In genomic region chr13:51803422-51804294, GRCh38 we compare ENCODE assay signal across 8 cellular contexts. TPM values are rescaled to one million over a fixed set of nuclear protein-coding genes. Genes with fewer than 3 reads are reported as not detected.
DNase-seq lines count a peak whose midpoint lies in the region; ATAC-seq, FAIRE-seq and TF ChIP-seq lines count a peak whose summit lies in the region.

Gene DHRS12, minus strand, starts transcription at chr13:51804163. Its CDS starts 4,504 bp downstream, at chr13:51799659.

- peaks cover 0 to 9% (median 3%) of the 10 kb centered on the region in 3 donors for H3K36me3 Mint-ChIP-seq in naive thymus-derived CD8-positive, alpha-beta T cell

- no peaks in the 10 kb centered on the region for H3K36me3 ChIP-seq in fibroblast of lung (ENCODE audit: control insufficient read depth, insufficient read depth, low read length)

- H4K20me1 ChIP-seq in fibroblast of lung (ENCODE audit: control insufficient read depth, extremely low read depth, insufficient read depth, low read length) = no peaks in the 10 kb centered on the region

- H2AFZ ChIP-seq in fibroblast of lung (ENCODE audit: low read length) = peak within 1 kb of the TSS; percentile 91

- peak within 1 kb of the TSS; percentile 88 for H3K27ac ChIP-seq in fibroblast of lung (ENCODE audit: insufficient read depth, low read length)

- no peaks in the 10 kb centered on the region for H3K79me2 ChIP-seq in fibroblast of lung (ENCODE audit: control insufficient read depth, insufficient read depth, low read length)

- peak within 1 kb of the TSS; percentile 96 for H3K4me2 ChIP-seq in fibroblast of lung (ENCODE audit: extremely low read depth, insufficient read depth, low read length)

- no peaks in the 10 kb centered on the region for H3K9me3 ChIP-seq in fibroblast of lung (ENCODE audit: control insufficient read depth, insufficient read depth, low read depth, low read length)

- peaks cover 17% of the 10 kb centered on the region for H3K4me1 ChIP-seq in fibroblast of lung (ENCODE audit: control insufficient read depth, extremely low read depth, insufficient read depth, low read length)

- POLR2A ChIA-PET in naive thymus-derived CD8-positive, alpha-beta T cell (lab: Charles Lee) = interaction anchor here (0.8 to 9.2 kb wide), 7 partner anchors 8 to 391 kb away, joined by 3 to 173 read pairs (median 4); partner anchors contain the start of gene INTS6

- peak; percentile 87 for ATAC-seq in GM21515 (IDR thresholded peaks at IDR 0.05; ENCODE audit: unreplicated experiment)
- peak; percentile 72 to 73 for ATAC-seq in naive thymus-derived CD8-positive, alpha-beta T cell

- peak within 1 kb of the TSS; percentile 68 to 77 (median 70) for H3K4me3 ChIP-seq in fibroblast of lung (replicated peaks in 1 of 4; ENCODE audit: control extremely low read depth in 1 of 4, insufficient read depth in 1 of 4, low read depth in 3 of 4, low read length in 4 of 4)

- DNase-seq in DMS79 (lab: John Stamatoyannopoulos, UW) (peak; percentile 61), HuH-7 (ENCODE audit: low spot score) (peak; percentile 82), RCC 7860 (ENCODE audit: low spot score) (peak; percentile 60), fibroblast of lung (ENCODE audit: low read depth in 2 of 2) (peak; percentile 68 to 80)
- DNase-seq in activated T-helper 1 cell treated with anti-CD3 and anti-CD28 coated beads, Interleukin-2, amount 50 U/mL, for 16 hours (ENCODE audit: low read depth in 1 of 2, low spot score in 1 of 2) = peak; percentile 64 to 72
- peak; percentile 77 to 94 (median 88) for DNase-seq in naive thymus-derived CD8-positive, alpha-beta T cell
- DNase-seq in stimulated activated naive CD4-positive, alpha-beta T cell (lab: John Stamatoyannopoulos, UW) = peak; percentile 87 to 98 (median 92)

- peaks cover 0 to 3% (median 0%) of the 10 kb centered on the region in 5 donors for H3K27me3 Mint-ChIP-seq in naive thymus-derived CD8-positive, alpha-beta T cell

- peak within 1 kb of the TSS; percentile 89 to 99 (median 95) for H3K4me3 Mint-ChIP-seq in naive thymus-derived CD8-positive, alpha-beta T cell

- no peaks in the 10 kb centered on the region for H3K27me3 ChIP-seq in fibroblast of lung (ENCODE audit: control insufficient read depth, insufficient read depth, low read length)

- peak within 1 kb of the TSS; percentile 97 to 100 (median 100) for H3K27ac Mint-ChIP-seq in naive thymus-derived CD8-positive, alpha-beta T cell

- no peak for FAIRE-seq in RCC 7860 (lab: Jason Lieb, UNC)

- peak within 1 kb of the TSS; percentile 97 for H3K9ac ChIP-seq in fibroblast of lung (ENCODE audit: insufficient read depth, low read length)

- peak in 1 of 2 donors; percentile 5 for TF ChIP-seq CTCF in fibroblast of lung (conservative IDR thresholded peaks at IDR 0.05 in 1 of 2, IDR thresholded peaks at IDR 0.05 in 1 of 2; ENCODE audit: low read depth in 1 of 2, low read length in 2 of 2)

- peaks cover 19 to 59% (median 55%) of the 10 kb centered on the region in 4 donors for H3K4me1 Mint-ChIP-seq in naive thymus-derived CD8-positive, alpha-beta T cell

- H3K9me3 Mint-ChIP-seq in naive thymus-derived CD8-positive, alpha-beta T cell = no peaks in the 10 kb centered on the region

RNA-seq across cellular contexts. Expression of gene DHRS12, which starts in this region (rescaled TPM):
- total RNA-seq in fibroblast of lung = 4.1 and 6.1 TPM in 2 replicates
- 3.6 and 5.7 TPM in 2 replicates for polyA plus RNA-seq in fibroblast of lung
- 5.9 and 7.1 TPM in 2 replicates for polyA plus RNA-seq in fibroblast of lung (2012)
- not detected in 2 replicates for polyA minus RNA-seq in fibroblast of lung (ENCODE audit: low replicate concordance)
- total RNA-seq in naive thymus-derived CD8-positive, alpha-beta T cell = 10 to 100 TPM; 22.6 to 24.2 TPM
- 10 to 100 TPM; 22.1 to 33.2 (median 26.0) TPM for polyA plus RNA-seq in naive thymus-derived CD8-positive, alpha-beta T cell

Comparison
In these comparisons a context has a peak if more than half of its experiments do, and no peak if none do; other contexts are left out.
1. Peak in every context shown above with its lines: DNase-seq, ATAC-seq, H3K4me3 ChIP-seq and H3K27ac ChIP-seq.